Comparison of ENCODE assay signal across 14 cellular contexts in the genomic region with DNA sequence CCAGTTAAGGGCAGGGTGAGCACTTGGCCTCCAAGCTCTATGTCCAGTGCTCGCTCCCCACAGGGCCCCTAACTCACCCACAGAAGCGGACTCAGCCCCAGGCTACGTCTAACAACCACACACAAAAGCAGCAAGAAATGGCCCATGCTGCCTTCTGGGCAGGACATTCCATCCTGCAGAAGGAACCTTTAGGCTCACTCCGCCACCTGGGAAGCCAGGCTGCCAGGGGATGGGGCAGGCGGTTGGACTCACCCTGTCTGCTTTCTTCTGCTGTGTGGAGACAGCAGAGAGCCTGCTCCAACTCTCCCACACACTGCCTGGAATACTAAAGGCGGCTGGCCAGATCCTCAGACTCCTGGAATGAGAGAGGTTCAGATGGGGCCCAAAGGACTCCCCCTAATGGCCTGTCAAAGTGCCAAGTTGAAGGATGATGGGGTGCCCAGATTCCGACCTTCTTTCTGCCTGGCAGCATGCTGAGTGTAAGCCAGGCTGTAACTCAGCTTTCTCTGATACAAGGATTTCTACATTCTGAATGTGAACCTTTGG.
"Had no signal": no experiment of that assay in that cellular context is flagged by ENCODE, and none has a peak within 500 bp of the region (broad histone marks: within the 10 kb centered on the region; RNA-seq: fewer than 3 reads in every experiment).

No MANE protein-coding gene starts in this region.

- H3K4me1 ChIP-seq: tibial artery, vagina had no signal

- H3K4me1 Mint-ChIP-seq: activated T-helper 17 cell treated with anti-CD3 and anti-CD28 coated beads, Interleukin-2, amount 50 U/mL, for 72 hours; immature natural killer cell; natural killer cell; stimulated activated memory B cell treated with anti-CD40 and anti-IgM and Interleukin-4, amounts not matched to agents 10 μg/mL and 1 μg/mL and 100 μg/mL, for 72 hours had no signal

- DNase-seq: activated CD4-positive, alpha-beta T cell treated with anti-CD3 and anti-CD28 coated beads, Interleukin-2, amount 50 U/mL, for 48 hours; activated naive CD4-positive, alpha-beta T cell treated with anti-CD3 and anti-CD28 coated beads, Interleukin-2, amount 50 U/mL, for 16 hours; dermis blood vessel endothelial cell; effector memory CD8-positive, alpha-beta T cell; foreskin melanocyte; immature natural killer cell; mucosa of descending colon; natural killer cell; tibial artery had no signal

- H3K27me3 ChIP-seq: tibial artery, vagina had no signal

- H3K27me3 Mint-ChIP-seq: activated T-helper 17 cell treated with anti-CD3 and anti-CD28 coated beads, Interleukin-2, amount 50 U/mL, for 72 hours; effector memory CD8-positive, alpha-beta T cell; stimulated activated memory B cell treated with anti-CD40 and anti-IgM and Interleukin-4, amounts not matched to agents 10 μg/mL and 1 μg/mL and 100 μg/mL, for 72 hours had no signal

- H3K9me3 ChIP-seq: mucosa of descending colon, tibial artery, vagina had no signal

- H3K9me3 Mint-ChIP-seq: activated T-helper 17 cell treated with anti-CD3 and anti-CD28 coated beads, Interleukin-2, amount 50 U/mL, for 72 hours; effector memory CD8-positive, alpha-beta T cell; immature natural killer cell; natural killer cell; stimulated activated memory B cell treated with anti-CD40 and anti-IgM and Interleukin-4, amounts not matched to agents 10 μg/mL and 1 μg/mL and 100 μg/mL, for 72 hours had no signal

- H3K36me3 Mint-ChIP-seq: natural killer cell had no signal

- H3K4me3 Mint-ChIP-seq: activated T-helper 17 cell treated with anti-CD3 and anti-CD28 coated beads, Interleukin-2, amount 50 U/mL, for 72 hours; effector memory CD8-positive, alpha-beta T cell; immature natural killer cell; natural killer cell; stimulated activated memory B cell treated with anti-CD40 and anti-IgM and Interleukin-4, amounts not matched to agents 10 μg/mL and 1 μg/mL and 100 μg/mL, for 72 hours had no signal

- H3K4me3 ChIP-seq: mucosa of descending colon, tibial artery, vagina had no signal

- ATAC-seq: activated CD4-positive, CD25-positive, alpha-beta regulatory T cell treated with anti-CD3 and anti-CD28 coated beads, Interleukin-2, amount 50 U/mL, for 24 hours; activated T-helper 17 cell treated with anti-CD3 and anti-CD28 coated beads, Interleukin-2, amount 50 U/mL, for 72 hours; effector memory CD8-positive, alpha-beta T cell; mucosa of descending colon; natural killer cell; stimulated activated memory B cell treated with anti-CD40 and anti-IgM and Interleukin-4, amounts not matched to agents 10 μg/mL and 1 μg/mL and 100 μg/mL, for 72 hours had no signal

- H3K27ac Mint-ChIP-seq: activated T-helper 17 cell treated with anti-CD3 and anti-CD28 coated beads, Interleukin-2, amount 50 U/mL, for 72 hours; effector memory CD8-positive, alpha-beta T cell; immature natural killer cell; natural killer cell; stimulated activated memory B cell treated with anti-CD40 and anti-IgM and Interleukin-4, amounts not matched to agents 10 μg/mL and 1 μg/mL and 100 μg/mL, for 72 hours had no signal

- H3K27ac ChIP-seq: epithelial cell of prostate, tibial artery, vagina had no signal

- H3K36me3 ChIP-seq: vagina had no signal
